35 cellular contexts compared by ENCODE assay signal in genomic region chr11:27710536-27710935, GRCh38. TPM values are rescaled to one million over a fixed set of nuclear protein-coding genes. Genes with fewer than 3 reads are reported as not detected.
"Had no signal": no experiment of that assay in that cellular context is flagged by ENCODE, and none has a peak within 500 bp of the region (broad histone marks: within the 10 kb centered on the region; RNA-seq: fewer than 3 reads in every experiment).

No MANE protein-coding gene starts in this region.

- DNase-seq: activated CD4-positive, alpha-beta memory T cell treated with anti-CD3 and anti-CD28 coated beads for 36 hours; activated CD4-positive, alpha-beta T cell treated with anti-CD3 and anti-CD28 coated beads for 36 hours; activated CD4-positive, alpha-beta T cell treated with anti-CD3 and anti-CD28 coated beads, Interleukin-2, amount 10 ng/mL, durations not matched to agents 24 days and 14 days; activated CD4-positive, CD25-positive, alpha-beta regulatory T cell; activated CD4-positive, CD25-positive, alpha-beta regulatory T cell treated with anti-CD3 and anti-CD28 coated beads, Interleukin-2, amount 50 U/mL, for 72 hours; activated CD8-positive, alpha-beta memory T cell treated with anti-CD3 and anti-CD28 coated beads, Interleukin-2, amount 10 ng/mL, durations not matched to agents 7 days and 5 days; activated CD8-positive, alpha-beta memory T cell treated with anti-CD3 and anti-CD28 coated beads, Interleukin-2, amount 50 U/mL, for 4 hours; activated CD8-positive, alpha-beta T cell treated with anti-CD3 and anti-CD28 coated beads, Interleukin-2, amount 10 ng/mL, durations not matched to agents 7 days and 5 days; activated effector memory CD4-positive, alpha-beta T cell treated with anti-CD3 and anti-CD28 coated beads, Interleukin-2, amount 50 U/mL, for 16 hours; activated naive CD4-positive, alpha-beta T cell treated with anti-CD3 and anti-CD28 coated beads for 36 hours; activated naive CD8-positive, alpha-beta T cell treated with anti-CD3 and anti-CD28 coated beads for 36 hours; activated naive CD8-positive, alpha-beta T cell treated with anti-CD3 and anti-CD28 coated beads, Interleukin-2, amount 50 U/mL, for 24 hours; activated T-cell treated with anti-CD3 and anti-CD28 coated beads, Interleukin-2, amount 50 U/mL, for 1 hour; activated T-cell treated with anti-CD3 and anti-CD28 coated beads, Interleukin-2, amount 50 U/mL, for 48 hours; central memory CD4-positive, alpha-beta T cell; cerebellar nuclear complex; colonic mucosa; effector CD8-positive, alpha-beta T cell; esophagus squamous epithelium; foreskin keratinocyte; gastrocnemius medialis; glutamatergic neuron; heart left ventricle; T-helper 1 cell; T-helper 17 cell; T1000 had no signal

- H3K4me1 ChIP-seq: ascending aorta, breast epithelium, colonic mucosa, esophagus squamous epithelium, foreskin keratinocyte, gastrocnemius medialis, heart left ventricle had no signal

- H3K27me3 ChIP-seq: ascending aorta, breast epithelium, colonic mucosa had no signal

- H3K36me3 ChIP-seq: ascending aorta, breast epithelium, cardiac muscle cell, colonic mucosa, esophagus squamous epithelium, gastrocnemius medialis, heart left ventricle had no signal

- H3K4me3 ChIP-seq: ascending aorta, breast epithelium, cardiac muscle cell, colonic mucosa, esophagus squamous epithelium, gastrocnemius medialis, heart left ventricle had no signal

- ATAC-seq: activated CD4-positive, alpha-beta T cell treated with anti-CD3 and anti-CD28 coated beads for 36 hours; activated CD8-positive, alpha-beta memory T cell treated with anti-CD3 and anti-CD28 coated beads, Interleukin-2, amount 10 ng/mL, durations not matched to agents 7 days and 5 days; activated CD8-positive, alpha-beta T cell treated with anti-CD3 and anti-CD28 coated beads, Interleukin-2, amount 10 ng/mL, durations not matched to agents 7 days and 5 days; activated naive CD8-positive, alpha-beta T cell treated with anti-CD3 and anti-CD28 coated beads, Interleukin-2, amount 50 U/mL, for 24 hours; foreskin keratinocyte; gastrocnemius medialis; heart left ventricle; T-helper 17 cell had no signal

- H3K9me3 ChIP-seq: ascending aorta, breast epithelium, colonic mucosa, esophagus squamous epithelium, gastrocnemius medialis, heart left ventricle had no signal

- H3K27ac ChIP-seq: ascending aorta, breast epithelium, cardiac muscle cell, colonic mucosa, epithelial cell of prostate, esophagus squamous epithelium, foreskin keratinocyte, gastrocnemius medialis, heart left ventricle had no signal

- FAIRE-seq: endometrium, endothelial cell of umbilical vein had no signal

RNA-seq across cellular contexts. Expression of gene BDNF, which starts 10.3 kb away (rescaled TPM):
- total RNA-seq: activated CD4-positive, alpha-beta memory T cell treated with anti-CD3 and anti-CD28 coated beads for 36 hours; activated CD4-positive, alpha-beta T cell treated with anti-CD3 and anti-CD28 coated beads for 36 hours; activated CD4-positive, alpha-beta T cell treated with anti-CD3 and anti-CD28 coated beads, Interleukin-2, amount 10 ng/mL, durations not matched to agents 24 days and 14 days; activated CD8-positive, alpha-beta memory T cell treated with anti-CD3 and anti-CD28 coated beads for 36 hours; activated CD8-positive, alpha-beta memory T cell treated with anti-CD3 and anti-CD28 coated beads, Interleukin-2, amount 10 ng/mL, durations not matched to agents 7 days and 5 days; activated CD8-positive, alpha-beta T cell treated with anti-CD3 and anti-CD28 coated beads, Interleukin-2, amount 10 ng/mL, durations not matched to agents 7 days and 5 days; activated naive CD4-positive, alpha-beta T cell treated with anti-CD3 and anti-CD28 coated beads for 36 hours; activated naive CD8-positive, alpha-beta T cell treated with anti-CD3 and anti-CD28 coated beads for 36 hours; activated T-helper 1 cell treated with anti-CD3 and anti-CD28 coated beads, Interleukin-12 subunit alpha, Interleukin-12 subunit beta, Interleukin-2, Interleukin-4 antibody, amounts not matched to agents 30 ng/mL and 10 ng/mL and 1 ng/mL, durations not matched to agents 14 hours and 24 hours and 36 hours; activated T-helper 2 cell treated with anti-CD3 and anti-CD28 coated beads, Interferon-gamma antibody, Interleukin-2, Interleukin-4, amounts not matched to agents 10 μg/mL and 5 μg/mL and 100 μg/mL, durations not matched to agents 14 hours and 24 hours and 36 hours; T-helper 17 cell had no signal
